Comparison of ENCODE assay signal across 24 cellular contexts in the genomic region with DNA sequence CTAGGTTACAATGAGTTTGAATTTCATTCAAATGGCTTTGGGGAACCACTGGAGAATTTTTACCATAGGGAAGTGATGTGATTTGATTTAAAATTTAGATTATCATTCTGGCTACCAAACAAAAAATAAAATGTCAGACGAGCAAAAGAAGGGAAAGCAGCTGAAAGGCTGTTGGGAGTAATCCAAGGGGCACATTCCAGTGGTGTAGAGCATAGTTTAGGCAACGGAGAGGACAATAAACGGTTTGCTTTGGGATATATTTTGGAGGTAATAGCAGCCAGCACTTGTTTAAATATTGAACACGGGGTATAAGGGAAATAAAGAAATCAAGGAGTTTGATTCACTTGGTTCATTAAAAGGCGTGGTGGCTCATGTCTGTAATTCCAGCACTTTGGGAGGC. TPM values are rescaled to one million over a fixed set of nuclear protein-coding genes. Genes with fewer than 3 reads are reported as not detected.
"Had no signal": no experiment of that assay in that cellular context is flagged by ENCODE, and none has a peak within 500 bp of the region (broad histone marks: within the 10 kb centered on the region; RNA-seq: fewer than 3 reads in every experiment).

No MANE protein-coding gene starts in this region.

- H3K27me3 Mint-ChIP-seq: activated CD4-positive, alpha-beta memory T cell treated with anti-CD3 and anti-CD28 coated beads for 36 hours; activated naive CD4-positive, alpha-beta T cell treated with anti-CD3 and anti-CD28 coated beads, Interleukin-2, amount 50 U/mL, for 24 hours; memory B cell; naive B cell had no signal

- H3K9me3 ChIP-seq: colonic mucosa, esophagus squamous epithelium, heart right ventricle, prostate gland, spleen, upper lobe of left lung had no signal

- H3K27ac ChIP-seq: colonic mucosa, esophagus squamous epithelium, heart right ventricle, neural progenitor cell, prostate gland, upper lobe of left lung had no signal

- H3K9me3 Mint-ChIP-seq: activated CD4-positive, alpha-beta memory T cell treated with anti-CD3 and anti-CD28 coated beads for 36 hours; activated naive CD4-positive, alpha-beta T cell treated with anti-CD3 and anti-CD28 coated beads, Interleukin-2, amount 50 U/mL, for 24 hours; endodermal cell; memory B cell; naive B cell; neural progenitor cell had no signal

- H3K4me3 ChIP-seq: colonic mucosa, esophagus squamous epithelium, heart right ventricle, neural progenitor cell, prostate gland, spleen, upper lobe of left lung had no signal

- H3K4me3 Mint-ChIP-seq: activated CD4-positive, alpha-beta memory T cell treated with anti-CD3 and anti-CD28 coated beads for 36 hours; activated naive CD4-positive, alpha-beta T cell treated with anti-CD3 and anti-CD28 coated beads, Interleukin-2, amount 50 U/mL, for 24 hours; endodermal cell; memory B cell; naive B cell; neural progenitor cell had no signal

- H3K27me3 ChIP-seq: colonic mucosa, esophagus squamous epithelium, heart right ventricle, neural progenitor cell, spleen, upper lobe of left lung had no signal

- H3K27ac Mint-ChIP-seq: activated CD4-positive, alpha-beta memory T cell treated with anti-CD3 and anti-CD28 coated beads for 36 hours; activated naive CD4-positive, alpha-beta T cell treated with anti-CD3 and anti-CD28 coated beads, Interleukin-2, amount 50 U/mL, for 24 hours; endodermal cell; memory B cell; neural progenitor cell had no signal

- H3K4me1 ChIP-seq: colonic mucosa, heart right ventricle, neural progenitor cell, prostate gland, upper lobe of left lung had no signal

- DNase-seq: activated CD4-positive, alpha-beta memory T cell treated with anti-CD3 and anti-CD28 coated beads for 36 hours; activated CD4-positive, alpha-beta T cell treated with anti-CD3 and anti-CD28 coated beads for 48 hours; activated gamma-delta T cell treated with Interleukin-2 at 50 U/mL for 16 hours; anterior cingulate cortex; central memory CD4-positive, alpha-beta T cell; colonic mucosa; endodermal cell; esophagus squamous epithelium; foreskin fibroblast; heart right ventricle; islet precursor cell; left cardiac atrium; naive B cell; spleen; stimulated activated CD4-positive, alpha-beta T cell treated with anti-CD3 and anti-CD28 coated beads, Interleukin-4, amount 100 ng/mL, for 1 hour; stimulated activated naive CD8-positive, alpha-beta T cell treated with anti-CD3 and anti-CD28 coated beads, Interleukin-15, Interleukin-2, amounts not matched to agents 100 U/mL and 50 U/mL, for 24 hours; SW 1271; upper lobe of left lung had no signal

- ATAC-seq: heart right ventricle; left cardiac atrium; stimulated activated naive CD8-positive, alpha-beta T cell treated with anti-CD3 and anti-CD28 coated beads, Interleukin-15, Interleukin-2, amounts not matched to agents 100 U/mL and 50 U/mL, for 24 hours had no signal

- H3K4me1 Mint-ChIP-seq: endodermal cell, neural progenitor cell had no signal

RNA-seq across cellular contexts. Expression of a gene that starts 56.5 kb away (rescaled TPM):
- total RNA-seq: colonic mucosa, esophagus squamous epithelium, lower leg skin, mononuclear cell had no signal
